ENCODE assay signal across 10 cellular contexts in genomic region chr21:32371913-32372314, GRCh38.
DNase-seq lines count a peak whose midpoint lies in the region; TF ChIP-seq lines count a peak whose summit lies in the region.
"Had no signal": no experiment of that assay in that cellular context is flagged by ENCODE, and none has a peak within 500 bp of the region (broad histone marks: within the 10 kb centered on the region; RNA-seq: fewer than 3 reads in every experiment).

No MANE protein-coding gene starts in this region.

- DNase-seq in AG09309 (ENCODE audit: low read depth) (peak; percentile 75), NCI-H2196 treated with DMSO at 0.1 percent for 48 hours (lab: John Stamatoyannopoulos, UW; ENCODE audit: unreplicated experiment) (peak; percentile 87), non-pigmented ciliary epithelial cell (ENCODE audit: low read depth) (peak; percentile 42), epidermal melanocyte (ENCODE audit: insufficient read length, low spot score) (no peak), NCI-H1436 (lab: John Stamatoyannopoulos, UW) (no peak), NCI-H1417 (lab: John Stamatoyannopoulos, UW) (no peak), GM19240 (ENCODE audit: insufficient read length, low spot score) (no peak)
- DNase-seq: NCI-H69 had no signal

- H3K4me1 Mint-ChIP-seq in dendritic cell treated with granulocyte-macrophage colony-stimulating factor and Interleukin-4, amounts not matched to agents 40 ng/mL and 50 ng/mL, for 4 days (ENCODE audit: low read depth) = peaks cover 16% of the 10 kb centered on the region
- H3K4me1 Mint-ChIP-seq: brain had no signal

- peaks cover 70% of the 10 kb centered on the region for H3K36me3 Mint-ChIP-seq in dendritic cell treated with granulocyte-macrophage colony-stimulating factor and Interleukin-4, amounts not matched to agents 40 ng/mL and 50 ng/mL, for 4 days (ENCODE audit: low read depth)

- no peak overlapping the region for H3K4me3 Mint-ChIP-seq in dendritic cell treated with granulocyte-macrophage colony-stimulating factor and Interleukin-4, amounts not matched to agents 40 ng/mL and 50 ng/mL, for 4 days
- H3K4me3 Mint-ChIP-seq: brain had no signal

- H3K27me3 Mint-ChIP-seq in dendritic cell treated with granulocyte-macrophage colony-stimulating factor and Interleukin-4, amounts not matched to agents 40 ng/mL and 50 ng/mL, for 4 days = no peaks in the 10 kb centered on the region

- peak overlapping the region; percentile 58 for H3K27ac Mint-ChIP-seq in dendritic cell treated with granulocyte-macrophage colony-stimulating factor and Interleukin-4, amounts not matched to agents 40 ng/mL and 50 ng/mL, for 4 days

- intact Hi-C loops in dendritic cell treated with granulocyte-macrophage colony-stimulating factor and Interleukin-4, amounts not matched to agents 40 ng/mL and 50 ng/mL, for 4 days (cut with micrococcal nuclease) = no loop called here

- H3K9me3 Mint-ChIP-seq in dendritic cell treated with granulocyte-macrophage colony-stimulating factor and Interleukin-4, amounts not matched to agents 40 ng/mL and 50 ng/mL, for 4 days = no peaks in the 10 kb centered on the region
- H3K9me3 Mint-ChIP-seq: brain had no signal

- no peak for TF ChIP-seq CTCF in AG09309 (IDR thresholded peaks at IDR 0.05; ENCODE audit: control insufficient read depth, insufficient read depth, low read depth, low read length, missing control alignments)

- no peak overlapping the region for H3K4me3 ChIP-seq in AG09309 (ENCODE audit: control insufficient read depth, low read depth, low read length)

Comparison
In these comparisons a context has a peak if more than half of its experiments do, and no peak if none do; other contexts are left out.
1. DNase-seq: peak in AG09309 (single experiment), NCI-H2196 treated with DMSO at 0.1 percent for 48 hours (single experiment) and non-pigmented ciliary epithelial cell (single experiment); none in epidermal melanocyte (single experiment), NCI-H1436 (single experiment), NCI-H1417 (0 of 3) and GM19240 (single experiment).